In the genomic region with DNA sequence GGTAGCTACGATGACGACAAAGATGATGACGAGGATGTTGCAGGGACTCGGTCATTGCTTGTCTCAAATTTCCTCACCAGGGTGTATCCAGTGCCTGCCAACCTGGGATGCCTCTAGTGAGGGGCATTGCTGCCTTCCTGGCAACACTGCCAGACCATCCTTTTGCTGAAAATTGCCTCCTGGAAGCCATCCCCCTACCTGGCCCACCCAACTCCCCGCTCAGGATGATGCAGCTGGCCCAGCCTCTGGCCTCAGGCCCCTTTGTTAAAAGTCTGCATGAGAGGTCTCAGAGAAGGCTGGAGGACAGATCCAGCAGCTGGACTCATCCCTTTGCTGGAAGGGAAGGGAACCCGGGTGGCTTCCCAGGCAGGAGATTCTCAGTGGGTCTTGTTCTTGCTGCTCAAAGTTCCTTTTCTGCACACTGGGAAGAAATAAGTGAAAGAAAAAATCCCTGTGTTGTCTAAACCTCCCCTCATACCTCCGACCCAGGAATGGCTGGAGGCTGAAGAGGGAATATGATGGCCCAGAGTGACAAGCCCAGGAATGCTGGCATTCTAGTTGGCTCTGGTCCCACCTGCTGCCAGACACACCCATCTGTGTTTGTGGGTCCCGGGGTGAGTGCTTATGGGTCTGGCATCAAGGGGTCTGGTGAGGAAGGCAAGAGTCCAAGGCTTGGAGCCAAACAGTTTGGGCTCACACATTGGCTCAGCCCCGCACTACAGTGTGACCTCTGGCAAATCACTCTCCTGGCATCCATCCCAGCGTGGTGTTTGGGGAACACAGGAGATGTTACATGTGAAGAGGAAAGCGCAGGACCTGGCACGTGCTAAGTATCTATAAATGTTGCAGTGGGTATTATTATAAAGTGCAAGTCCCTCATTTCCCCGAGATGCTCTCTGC, we compare ENCODE assay signal across 13 cellular contexts. TPM values are rescaled to one million over a fixed set of nuclear protein-coding genes. Genes with fewer than 3 reads are reported as not detected.
A peak's percentile ranks its signal among the peaks of the same experiment; 100 is the strongest.
DNase-seq lines count a peak whose midpoint lies in the region; ATAC-seq and TF ChIP-seq lines count a peak whose summit lies in the region.
"Had no signal": no experiment of that assay in that cellular context is flagged by ENCODE, and none has a peak within 500 bp of the region (broad histone marks: within the 10 kb centered on the region; RNA-seq: fewer than 3 reads in every experiment).

No MANE protein-coding gene starts in this region.

- POLR2A ChIA-PET in SK-N-SH (lab: Yijun Ruan, JAX), result no interaction called here
- POLR2A ChIA-PET in activated CD4-positive, alpha-beta memory T cell treated with anti-CD3 and anti-CD28 coated beads for 36 hours (lab: Charles Lee), result no interaction called here

- H3K4me3 Mint-ChIP-seq in T-helper 17 cell, result no peak overlapping the region
- H3K4me3 Mint-ChIP-seq in activated CD4-positive, alpha-beta memory T cell treated with anti-CD3 and anti-CD28 coated beads for 36 hours, result no peak overlapping the region
- H3K4me3 Mint-ChIP-seq: activated naive CD4-positive, alpha-beta T cell treated with anti-CD3 and anti-CD28 coated beads, Interleukin-2, amount 50 U/mL, for 24 hours; neural progenitor cell had no signal

- H3K9me2 ChIP-seq in SK-N-SH, result no peaks in the 10 kb centered on the region

- no peak overlapping the region for H3K27ac ChIP-seq in SK-N-SH (ENCODE audit: low read depth in 2 of 2, low read length in 1 of 2)
- H3K27ac ChIP-seq in sigmoid colon, result no peak overlapping the region
- H3K27ac ChIP-seq: neural progenitor cell had no signal

- WGBS in SK-N-SH (ENCODE audit: low lambda C conversion rate), result 72% methylated on average over 11 of the region's 13 CpGs
- WGBS in sigmoid colon, 2 donors, result 54 to 77% methylated on average over 13 of the region's 13 CpGs

- peaks cover 48% of the 10 kb centered on the region for H3K27me3 Mint-ChIP-seq in T-helper 17 cell
- peaks cover 33% of the 10 kb centered on the region for H3K27me3 Mint-ChIP-seq in activated CD4-positive, alpha-beta memory T cell treated with anti-CD3 and anti-CD28 coated beads for 36 hours

- intact Hi-C loops in Right ventricle myocardium superior (cut with DNase I), result loop anchor here (10.0 kb wide), 2 partner anchors 53 to 383 kb away; no protein-coding TSS in a partner anchor
- intact Hi-C loops in sigmoid colon (cut with DNase I), result no loop called here
- intact Hi-C loops in activated CD4-positive, alpha-beta memory T cell treated with anti-CD3 and anti-CD28 coated beads for 36 hours (cut with micrococcal nuclease), result loop anchor here (2.0 to 10.0 kb wide), 2 partner anchors 203 to 353 kb away; partner anchors contain the start of gene AZIN2

- peaks cover 0 to 20% of the 10 kb centered on the region in 2 experiments; a peak in 1 of 4 replicates for H3K4me1 ChIP-seq in SK-N-SH (ENCODE audit: control insufficient read depth in 1 of 2, insufficient read depth in 2 of 2, low read depth in 1 of 2, low read length in 1 of 2)
- H3K4me1 ChIP-seq in sigmoid colon, result peaks cover 0 to 22% (median 9%) of the 10 kb centered on the region in 4 donors

- no peak overlapping the region for H3K4me3 ChIP-seq in SK-N-SH (ENCODE audit: low read depth in 2 of 2, low read length in 1 of 2)
- H3K4me3 ChIP-seq in sigmoid colon, result no peak overlapping the region
- H3K4me3 ChIP-seq: neural progenitor cell had no signal

- peaks cover 8% of the 10 kb centered on the region for H3K36me3 Mint-ChIP-seq in T-helper 17 cell (ENCODE audit: low read depth)
- no peaks in the 10 kb centered on the region for H3K36me3 Mint-ChIP-seq in activated CD4-positive, alpha-beta memory T cell treated with anti-CD3 and anti-CD28 coated beads for 36 hours
- H3K36me3 Mint-ChIP-seq: activated naive CD4-positive, alpha-beta T cell treated with anti-CD3 and anti-CD28 coated beads, Interleukin-2, amount 50 U/mL, for 24 hours; CD14-positive monocyte; neural progenitor cell had no signal

- H4K20me1 ChIP-seq in SK-N-SH (ENCODE audit: insufficient read depth), result no peaks in the 10 kb centered on the region

- peaks cover 15% of the 10 kb centered on the region for H3K4me1 Mint-ChIP-seq in T-helper 17 cell
- peaks cover 2% of the 10 kb centered on the region for H3K4me1 Mint-ChIP-seq in activated CD4-positive, alpha-beta memory T cell treated with anti-CD3 and anti-CD28 coated beads for 36 hours (ENCODE audit: low read depth)
- H3K4me1 Mint-ChIP-seq: activated naive CD4-positive, alpha-beta T cell treated with anti-CD3 and anti-CD28 coated beads, Interleukin-2, amount 50 U/mL, for 24 hours had no signal

- TF ChIP-seq CTCF in SK-N-SH (IDR thresholded peaks at IDR 0.05) (no peak), sigmoid colon (IDR thresholded peaks at IDR 0.05) (no peak), omental fat pad (IDR thresholded peaks at IDR 0.05) (no peak)

- CTCF ChIA-PET in SK-N-SH (lab: Yijun Ruan, JAX), result interaction anchor here (0.6 to 4.6 kb wide), 37 partner anchors 9 to 1806 kb away, joined by 3 to 44 read pairs (median 4); partner anchors contain the start of genes HPCA, RBBP4, S100PBP and YARS1
- CTCF ChIA-PET in activated CD4-positive, alpha-beta memory T cell treated with anti-CD3 and anti-CD28 coated beads for 36 hours (lab: Charles Lee), result interaction anchor here (0.6 to 2.8 kb wide), 16 partner anchors 16 to 304 kb away, joined by 3 to 39 read pairs (median 4); partner anchors contain the start of gene TRIM62

- no peaks in the 10 kb centered on the region for H3K9me3 Mint-ChIP-seq in activated CD4-positive, alpha-beta memory T cell treated with anti-CD3 and anti-CD28 coated beads for 36 hours
- H3K9me3 Mint-ChIP-seq: activated naive CD4-positive, alpha-beta T cell treated with anti-CD3 and anti-CD28 coated beads, Interleukin-2, amount 50 U/mL, for 24 hours; neural progenitor cell had no signal

- no peak overlapping the region for H3K9ac ChIP-seq in SK-N-SH
- H3K9ac ChIP-seq: neural progenitor cell had no signal

- H3K27me3 ChIP-seq in SK-N-SH (ENCODE audit: insufficient read depth) (no peaks in the 10 kb centered on the region), sigmoid colon (no peaks in the 10 kb centered on the region)
- H3K27me3 ChIP-seq: neural progenitor cell had no signal

- H3K9me3 ChIP-seq in SK-N-SH (no peaks in the 10 kb centered on the region), sigmoid colon (no peaks in the 10 kb centered on the region), T-helper 17 cell (ENCODE audit: control insufficient read depth, low read length, poor library complexity, severe bottlenecking) (no peaks in the 10 kb centered on the region)

- no peak overlapping the region for H3K27ac Mint-ChIP-seq in T-helper 17 cell
- H3K27ac Mint-ChIP-seq in activated CD4-positive, alpha-beta memory T cell treated with anti-CD3 and anti-CD28 coated beads for 36 hours, result no peak overlapping the region
- H3K27ac Mint-ChIP-seq: activated naive CD4-positive, alpha-beta T cell treated with anti-CD3 and anti-CD28 coated beads, Interleukin-2, amount 50 U/mL, for 24 hours; CD14-positive monocyte; neural progenitor cell had no signal

- ATAC-seq in SK-N-SH treated with all-trans-retinoic acid at 6 μM for 48 hours, result no peak
- peak; percentile 74 for ATAC-seq in Right ventricle myocardium superior (ENCODE audit: poor library complexity)
- no peak for ATAC-seq in T-helper 17 cell
- no peak for ATAC-seq in omental fat pad (ENCODE audit: low FRiP score)

- H3K36me3 ChIP-seq in SK-N-SH (replicated peaks in 1 of 2; ENCODE audit: control insufficient read depth in 1 of 2, insufficient read depth in 2 of 2, low read length in 1 of 2) (no peaks in the 10 kb centered on the region), sigmoid colon (no peaks in the 10 kb centered on the region)
- H3K36me3 ChIP-seq: neural progenitor cell had no signal

- TF ChIP-seq EP300 in SK-N-SH (IDR thresholded peaks at IDR 0.05; ENCODE audit: borderline replicate concordance in 1 of 2, low read depth in 1 of 2, low read length in 1 of 2) (no peak), sigmoid colon (IDR thresholded peaks at IDR 0.05) (no peak)

- H3F3A ChIP-seq in SK-N-SH (replicated peaks; ENCODE audit: insufficient read depth), result peaks cover 4% of the 10 kb centered on the region

- H3K4me2 ChIP-seq in SK-N-SH, result no peak overlapping the region

- H2AFZ ChIP-seq in SK-N-SH (ENCODE audit: low read depth), result no peak overlapping the region
- H2AFZ ChIP-seq: neural progenitor cell had no signal

- TF ChIP-seq POLR2A in sigmoid colon (IDR thresholded peaks at IDR 0.05), result no peak

- no peak for TF ChIP-seq RAD21 in SK-N-SH (IDR thresholded peaks at IDR 0.05; ENCODE audit: low read length)

- peak; percentile 53 for DNase-seq in SK-N-SH
- DNase-seq in NCI-H2171 treated with DMSO at 0.1 percent for 48 hours (lab: John Stamatoyannopoulos, UW), result peak; percentile 56
- peak; percentile 81 for DNase-seq in Right ventricle myocardium superior
- peak; percentile 41 for DNase-seq in sigmoid colon
- DNase-seq in T-helper 17 cell, result no peak
- DNase-seq in omental fat pad (ENCODE audit: low spot score), result no peak
- no peak for DNase-seq in activated CD4-positive, alpha-beta memory T cell treated with anti-CD3 and anti-CD28 coated beads for 36 hours
- DNase-seq: NCI-H2029 treated with DMSO at 0.1 percent for 48 hours had no signal

- H3K79me2 ChIP-seq in SK-N-SH (ENCODE audit: insufficient read depth), result no peaks in the 10 kb centered on the region

RNA-seq across cellular contexts. Expression of gene FNDC5, which starts 6.7 kb away (rescaled TPM):
- polyA plus RNA-seq in SK-N-SH (2012; rRNA removed), result 0.59 and 0.94 TPM in 2 replicates
- polyA plus RNA-seq in SK-N-SH (2012; cell fraction: cytosol; rRNA removed), result 0.66 and 1.00 TPM in 2 replicates
- polyA plus RNA-seq in SK-N-SH (2012; cell fraction: nucleus; rRNA removed), result 2.2 and 2.5 TPM in 2 replicates
- 139 TPM for total RNA-seq in Right ventricle myocardium superior
- 10 to 100 TPM in 1 of 4 donors, 1 to 10 TPM in 1, under 1 TPM in 2; 0.41 to 10.2 (median 1.6) TPM for total RNA-seq in sigmoid colon
- polyA plus RNA-seq in sigmoid colon, result 1 to 10 TPM in 1 of 3 donors, under 1 TPM in 1, not detected in 1; 0.20 to 1.2 TPM
- not detected for total RNA-seq in T-helper 17 cell
- total RNA-seq in omental fat pad, result 1 to 10 TPM in 3 of 4 donors, under 1 TPM in 1; 0.48 to 3.0 (median 1.6) TPM
- total RNA-seq in activated CD4-positive, alpha-beta memory T cell treated with anti-CD3 and anti-CD28 coated beads for 36 hours, result not detected
- polyA plus RNA-seq: CD14-positive monocyte had no signal

RNA-seq across cellular contexts. Expression of gene HPCA, which starts 8.8 kb away (rescaled TPM):
- not detected in 2 replicates for polyA plus RNA-seq in SK-N-SH (2012; rRNA removed)
- polyA plus RNA-seq in SK-N-SH (2012; cell fraction: cytosol; rRNA removed), result 0.01 and 0.14 TPM in 2 replicates
- 0.14 and 0.27 TPM in 2 replicates for polyA plus RNA-seq in SK-N-SH (2012; cell fraction: nucleus; rRNA removed)
- total RNA-seq in Right ventricle myocardium superior, result not detected
- not detected for total RNA-seq in sigmoid colon
- 1 to 10 TPM; 1.2 to 1.9 (median 1.8) TPM for polyA plus RNA-seq in sigmoid colon
- not detected for total RNA-seq in T-helper 17 cell
- 1 to 10 TPM in 1 of 4 donors, not detected in 3; 1.2 TPM for total RNA-seq in omental fat pad
- under 1 TPM in 1 of 2 experiments, not detected in 1; 0.29 TPM for total RNA-seq in activated CD4-positive, alpha-beta memory T cell treated with anti-CD3 and anti-CD28 coated beads for 36 hours
- total RNA-seq: endothelial cell of umbilical vein had no signal
- polyA plus RNA-seq: CD14-positive monocyte, endothelial cell of umbilical vein had no signal

RNA-seq across cellular contexts. Expression of gene TMEM54, which starts 23.7 kb away (rescaled TPM):
- polyA plus RNA-seq in SK-N-SH (2012; rRNA removed) (54.5 and 66.6 TPM in 2 replicates), sigmoid colon (100 to 1,000 TPM; 699 to 799 (median 707) TPM)
- 26.6 and 45.6 TPM in 2 replicates for polyA plus RNA-seq in SK-N-SH (2012; cell fraction: cytosol; rRNA removed)
- polyA plus RNA-seq in SK-N-SH (2012; cell fraction: nucleus; rRNA removed), result 21.9 and 32.8 TPM in 2 replicates
- total RNA-seq in Right ventricle myocardium superior (10.5 TPM), sigmoid colon (100 to 1,000 TPM in 1 of 4 donors, 10 to 100 TPM in 3; 47.4 to 135 (median 57.9) TPM), T-helper 17 cell (not detected), omental fat pad (10 to 100 TPM; 16.2 to 70.1 (median 26.4) TPM)
- total RNA-seq in activated CD4-positive, alpha-beta memory T cell treated with anti-CD3 and anti-CD28 coated beads for 36 hours, result 1 to 10 TPM; 3.6 to 4.0 TPM
- polyA plus RNA-seq: CD14-positive monocyte had no signal

Comparison
In these comparisons a context has a peak if more than half of its experiments do, and no peak if none do; other contexts are left out.
1. DNase-seq: peak in SK-N-SH (single experiment), NCI-H2171 treated with DMSO at 0.1 percent for 48 hours (single experiment), Right ventricle myocardium superior (single experiment) and sigmoid colon (single experiment); none in T-helper 17 cell (0 of 3), omental fat pad (single experiment) and activated CD4-positive, alpha-beta memory T cell treated with anti-CD3 and anti-CD28 coated beads for 36 hours (single experiment).
2. RNA of gene FNDC5, which starts 6.7 kb away (total RNA-seq): 139 TPM in Right ventricle myocardium superior (single experiment); 0.41 to 10.2 TPM in sigmoid colon, 0.48 to 3.0 TPM in omental fat pad, not detected in T-helper 17 cell and not detected in activated CD4-positive, alpha-beta memory T cell treated with anti-CD3 and anti-CD28 coated beads for 36 hours; every median in the first group is over 10 times any median in the second.